Comparison of ENCODE assay signal across 1 cellular context in genomic region chr6:119037264-119037663, GRCh38.
TF ChIP-seq lines count a peak whose summit lies in the region.

No MANE protein-coding gene starts in this region.

TF ChIP-seq in HepG2, 621 proteins besides CTCF, POLR2A, EP300 and RAD21 (continued from another document):
- no peak for TF ChIP-seq HNRNPK (IDR thresholded peaks at IDR 0.05; ENCODE audit: low read depth, low read length, poor library complexity, severe bottlenecking)
- no peak for TF ChIP-seq MIER3 (CRISPR knock-in tag; IDR thresholded peaks at IDR 0.05; ENCODE audit: borderline replicate concordance)
- TF ChIP-seq JUND (CRISPR knock-in tag; IDR thresholded peaks at IDR 0.05), result no peak
- TF ChIP-seq ZNF362 (CRISPR knock-in tag; IDR thresholded peaks at IDR 0.05; ENCODE audit: borderline replicate concordance), result no peak
- no peak for TF ChIP-seq FOXA1 (IDR thresholded peaks at IDR 0.05)
- no peak for TF ChIP-seq FOXA1 (CRISPR knock-in tag; IDR thresholded peaks at IDR 0.05)
